In the genomic region with DNA sequence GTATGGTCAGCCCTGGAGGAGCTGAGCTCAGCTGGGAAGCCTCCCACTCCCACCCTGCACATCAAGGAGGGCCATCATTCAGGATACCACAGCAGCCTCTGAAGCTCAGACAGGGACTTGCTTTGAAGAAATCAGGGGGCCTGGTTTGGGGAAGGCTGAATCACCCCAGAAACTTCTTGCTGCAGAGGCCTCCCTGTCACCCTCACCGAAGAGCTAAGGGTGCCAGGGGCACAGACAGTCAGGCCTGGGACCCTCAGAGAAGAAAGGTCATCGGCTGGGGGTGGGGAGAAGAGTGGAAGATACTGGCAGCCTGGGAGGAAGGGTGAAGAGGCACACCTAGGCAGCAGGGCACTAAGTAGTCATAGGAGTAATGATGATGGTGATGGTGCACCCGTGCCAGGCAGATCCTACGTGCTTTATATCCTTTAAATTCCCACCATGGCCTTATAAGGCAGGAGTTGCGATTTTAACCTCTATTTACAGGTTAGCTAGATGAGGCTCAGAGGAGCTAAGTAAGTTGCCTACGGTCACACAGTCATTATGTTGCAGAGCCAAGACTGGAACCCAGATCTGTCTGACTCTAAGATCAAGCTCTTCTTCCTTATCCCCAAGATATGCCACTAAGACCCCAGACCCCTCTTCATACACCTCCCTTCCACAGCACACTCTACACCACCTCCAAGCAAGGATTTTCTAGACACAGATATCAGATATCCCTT, we compare ENCODE assay signal across 8 cellular contexts. TPM values are rescaled to one million over a fixed set of nuclear protein-coding genes. Genes with fewer than 3 reads are reported as not detected.
DNase-seq lines count a peak whose midpoint lies in the region; ATAC-seq and TF ChIP-seq lines count a peak whose summit lies in the region.

No MANE protein-coding gene starts in this region.

- no CpG with 5 or more reads among the region's 6 CpGs for WGBS in neuronal stem cell (ENCODE audit: extremely low coverage in 2 of 2, insufficient read length in 2 of 2, insufficient replicate concordance in 1 of 2), 2 donors

- H2BK12ac ChIP-seq in neuronal stem cell (ENCODE audit: low read length), result no peak overlapping the region

- peak overlapping the region; percentile 93 for H3K18ac ChIP-seq in neuronal stem cell (ENCODE audit: low read length)

- no peak for ATAC-seq in HG02870 (IDR thresholded peaks at IDR 0.05; ENCODE audit: unreplicated experiment)
- ATAC-seq in GM18502 (IDR thresholded peaks at IDR 0.05; ENCODE audit: poor library complexity, unreplicated experiment), result no peak
- no peak for ATAC-seq in HG02852 (IDR thresholded peaks at IDR 0.05; ENCODE audit: unreplicated experiment)

- peak overlapping the region; percentile 17 to 99 (median 90); a peak in 21 of 22 replicates for H3K27ac ChIP-seq in BLaER1 treated with 17β-estradiol and CSF1 and Interleukin-3, amounts not matched to agents 10 nM and 100 nM
- H3K27ac ChIP-seq in KOPT-K1 (ENCODE audit: low read depth, low read length, poor library complexity, severe bottlenecking), result peak overlapping the region; percentile 97
- H3K27ac ChIP-seq in colonic mucosa, result peak overlapping the region; percentile 92
- no peak overlapping the region for H3K27ac ChIP-seq in neuronal stem cell (replicated peaks; ENCODE audit: low read length)

- H3K4me2 ChIP-seq in BLaER1 treated with 17β-estradiol and CSF1 and Interleukin-3, amounts not matched to agents 10 nM and 100 nM, result peak overlapping the region; percentile 94 to 100 (median 99)
- no peak overlapping the region for H3K4me2 ChIP-seq in neuronal stem cell (ENCODE audit: insufficient read depth, low read length, poor library complexity, severe bottlenecking)

- H3K4me3 ChIP-seq in BLaER1 treated with 17β-estradiol and CSF1 and Interleukin-3, amounts not matched to agents 10 nM and 100 nM, result peak overlapping the region; percentile 10 to 64 (median 52); a peak in 19 of 20 replicates
- H3K4me3 ChIP-seq in colonic mucosa, result no peak overlapping the region
- H3K4me3 ChIP-seq in neuronal stem cell (ENCODE audit: low read length in 2 of 2), result no peak overlapping the region

- no peaks in the 10 kb centered on the region for H3K9me3 ChIP-seq in BLaER1 treated with 17β-estradiol and CSF1 and Interleukin-3, amounts not matched to agents 10 nM and 100 nM (replicated peaks in 1 of 11)
- H3K9me3 ChIP-seq in KOPT-K1 (ENCODE audit: insufficient read depth, low read length, poor library complexity, severe bottlenecking) (no peaks in the 10 kb centered on the region), colonic mucosa (no peaks in the 10 kb centered on the region), neuronal stem cell (replicated peaks in 1 of 2; ENCODE audit: control insufficient read depth in 2 of 2, insufficient read depth in 1 of 2, low read depth in 1 of 2, low read length in 2 of 2) (no peaks in the 10 kb centered on the region)

- H2BK5ac ChIP-seq in neuronal stem cell (ENCODE audit: low read length), result peak overlapping the region; percentile 3

- peak overlapping the region; percentile 78 for H3K14ac ChIP-seq in neuronal stem cell (ENCODE audit: low read length)

- intact Hi-C loops in colonic mucosa (cut with DNase I), result no loop called here

- H2BK120ac ChIP-seq in neuronal stem cell (ENCODE audit: low read depth, low read length), result no peak overlapping the region

- H3K79me1 ChIP-seq in neuronal stem cell (ENCODE audit: low read depth, low read length), result peaks cover 8% of the 10 kb centered on the region

- H3K9ac ChIP-seq in BLaER1 treated with 17β-estradiol and CSF1 and Interleukin-3, amounts not matched to agents 10 nM and 100 nM, result peak overlapping the region; percentile 62 to 90 (median 77)
- H3K9ac ChIP-seq in colonic mucosa (ENCODE audit: low read depth in 2 of 2, low read length in 2 of 2), result peak overlapping the region; percentile 74 to 97
- no peak overlapping the region for H3K9ac ChIP-seq in neuronal stem cell (ENCODE audit: low read depth, low read length, poor library complexity)

- peak overlapping the region; percentile 61 for H3K23ac ChIP-seq in neuronal stem cell (ENCODE audit: low read depth, low read length, poor library complexity)

- no peak for TF ChIP-seq CTCF in colonic mucosa (IDR thresholded peaks at IDR 0.05)

- no peak overlapping the region for H3K4ac ChIP-seq in neuronal stem cell (ENCODE audit: low read length)

- peaks cover 24 to 35% (median 27%) of the 10 kb centered on the region in 11 experiments for H3K36me3 ChIP-seq in BLaER1 treated with 17β-estradiol and CSF1 and Interleukin-3, amounts not matched to agents 10 nM and 100 nM
- H3K36me3 ChIP-seq in KOPT-K1 (ENCODE audit: insufficient read depth, low read length), result peaks cover 27% of the 10 kb centered on the region
- H3K36me3 ChIP-seq in colonic mucosa, result peaks cover 12% of the 10 kb centered on the region
- H3K36me3 ChIP-seq in neuronal stem cell (replicated peaks in 1 of 2; ENCODE audit: control insufficient read depth in 2 of 2, insufficient read depth in 2 of 2, low read length in 2 of 2), result peaks cover 2 to 21% of the 10 kb centered on the region in 2 donors

- peak overlapping the region; percentile 80 for H2BK15ac ChIP-seq in neuronal stem cell (ENCODE audit: low read length)

- H3K4me1 ChIP-seq in BLaER1 treated with 17β-estradiol and CSF1 and Interleukin-3, amounts not matched to agents 10 nM and 100 nM, result peaks cover 81 to 94% (median 85%) of the 10 kb centered on the region in 10 experiments
- H3K4me1 ChIP-seq in colonic mucosa, result peaks cover 77% of the 10 kb centered on the region
- H3K4me1 ChIP-seq in neuronal stem cell (ENCODE audit: control insufficient read depth in 2 of 2, insufficient read depth in 1 of 2, low read depth in 1 of 2, low read length in 2 of 2), result peaks cover 32 to 45% of the 10 kb centered on the region in 2 donors

- H4K8ac ChIP-seq in neuronal stem cell (ENCODE audit: low read depth, low read length), result no peak overlapping the region

- no peak overlapping the region for H4K91ac ChIP-seq in neuronal stem cell (ENCODE audit: low read depth, low read length, poor library complexity)

- peak overlapping the region; percentile 28 for H2AK5ac ChIP-seq in neuronal stem cell (ENCODE audit: low read depth, low read length)

- H4K20me1 ChIP-seq in BLaER1 treated with 17β-estradiol and CSF1 and Interleukin-3, amounts not matched to agents 10 nM and 100 nM, result peaks cover 75 to 100% (median 96%) of the 10 kb centered on the region in 11 experiments

- H2AFZ ChIP-seq in neuronal stem cell (ENCODE audit: low read length), result peak overlapping the region; percentile 73

- no peaks in the 10 kb centered on the region for H3K27me3 ChIP-seq in BLaER1 treated with 17β-estradiol and CSF1 and Interleukin-3, amounts not matched to agents 10 nM and 100 nM
- H3K27me3 ChIP-seq in colonic mucosa (no peaks in the 10 kb centered on the region), neuronal stem cell (ENCODE audit: control insufficient read depth in 3 of 3, insufficient read depth in 3 of 3, low read depth in 1 of 3, low read length in 3 of 3) (no peaks in the 10 kb centered on the region)

- peak; percentile 37 for DNase-seq in colonic mucosa
- DNase-seq in neuronal stem cell (ENCODE audit: low spot score), result no peak
- no peak for DNase-seq in superior temporal gyrus (ENCODE audit: extremely low spot score)

RNA-seq across cellular contexts. Expression of a gene that starts 28.5 kb away (rescaled TPM):
- 10 to 100 TPM; 13.4 to 28.3 TPM for total RNA-seq in colonic mucosa
- 48.0 TPM for polyA plus RNA-seq in neuronal stem cell (2013, experiment 1 of 2)
- 49.4 TPM for polyA plus RNA-seq in neuronal stem cell (2013, experiment 2 of 2)

Comparison
In these comparisons a context has a peak if more than half of its experiments do, and no peak if none do; other contexts are left out.
1. H3K4me3 ChIP-seq: peak in BLaER1 treated with 17β-estradiol and CSF1 and Interleukin-3, amounts not matched to agents 10 nM and 100 nM (10 of 10); none in colonic mucosa (single experiment) and neuronal stem cell (0 of 2).